In genomic region chr1:200454425-200454824, GRCh38 we compare ENCODE assay signal across 1 cellular context.
TF ChIP-seq lines count a peak whose summit lies in the region.

No MANE protein-coding gene starts in this region.

TF ChIP-seq in IMR-90, 13 proteins besides CTCF, POLR2A, EP300 and RAD21:
- no peak for TF ChIP-seq ELK1 (IDR thresholded peaks at IDR 0.05; ENCODE audit: borderline replicate concordance, low read depth, low read length)
- TF ChIP-seq MXI1 (IDR thresholded peaks at IDR 0.05; ENCODE audit: borderline replicate concordance, low read depth, low read length): no peak
- TF ChIP-seq CEBPB (IDR thresholded peaks at IDR 0.05; ENCODE audit: low read depth, low read length): no peak
- no peak for TF ChIP-seq FOS (IDR thresholded peaks at IDR 0.05; ENCODE audit: low read depth, low read length)
- TF ChIP-seq MAZ (IDR thresholded peaks at IDR 0.05; ENCODE audit: borderline replicate concordance, low read depth, low read length): no peak
- TF ChIP-seq RFX5 (IDR thresholded peaks at IDR 0.05; ENCODE audit: low read depth, low read length): no peak
- TF ChIP-seq, protein P1, sequence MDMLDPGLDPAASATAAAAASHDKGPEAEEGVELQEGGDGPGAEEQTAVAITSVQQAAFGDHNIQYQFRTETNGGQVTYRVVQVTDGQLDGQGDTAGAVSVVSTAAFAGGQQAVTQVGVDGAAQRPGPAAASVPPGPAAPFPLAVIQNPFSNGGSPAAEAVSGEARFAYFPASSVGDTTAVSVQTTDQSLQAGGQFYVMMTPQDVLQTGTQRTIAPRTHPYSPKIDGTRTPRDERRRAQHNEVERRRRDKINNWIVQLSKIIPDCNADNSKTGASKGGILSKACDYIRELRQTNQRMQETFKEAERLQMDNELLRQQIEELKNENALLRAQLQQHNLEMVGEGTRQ (IDR thresholded peaks at IDR 0.05; ENCODE audit: low read depth, low read length): no peak
- no peak for TF ChIP-seq RCOR1 (IDR thresholded peaks at IDR 0.05; ENCODE audit: insufficient replicate concordance, low read length)
- no peak for TF ChIP-seq CHD1 (IDR thresholded peaks at IDR 0.05; ENCODE audit: low read depth, low read length)
- TF ChIP-seq BHLHE40 (IDR thresholded peaks at IDR 0.05; ENCODE audit: low read depth, low read length): no peak
- no peak for TF ChIP-seq SMC3 (IDR thresholded peaks at IDR 0.05; ENCODE audit: low read depth, low read length)
- TF ChIP-seq MAFK (IDR thresholded peaks at IDR 0.05; ENCODE audit: low read depth, low read length): no peak
- no peak for TF ChIP-seq NFE2L2 (IDR thresholded peaks at IDR 0.05; ENCODE audit: low read depth, low read length)
